1 cellular context compared by ENCODE assay signal in the genomic region with DNA sequence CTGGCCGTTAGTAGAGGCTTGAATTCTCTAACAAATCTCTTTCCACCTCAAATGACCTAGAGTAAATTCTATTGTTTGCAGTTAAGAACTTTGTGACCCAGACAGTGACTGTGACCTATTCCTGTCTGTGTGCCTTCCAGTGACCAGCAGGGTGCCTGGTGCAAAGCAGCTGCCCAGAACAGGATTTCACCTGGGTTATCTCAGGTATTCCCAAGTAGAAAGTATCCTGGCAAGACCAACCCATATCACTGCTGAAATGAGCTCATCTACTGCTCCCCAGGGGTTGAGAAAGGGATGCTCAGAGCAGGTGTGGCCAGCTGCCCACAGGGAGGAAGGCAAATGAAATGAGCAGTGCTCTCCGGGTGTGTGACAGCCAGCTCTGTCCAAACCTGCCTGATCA.
TF ChIP-seq lines count a peak whose summit lies in the region.

No MANE protein-coding gene starts in this region.

TF ChIP-seq in H1, 55 proteins besides CTCF, POLR2A, EP300 and RAD21:
- TF ChIP-seq POU5F1 (IDR thresholded peaks at IDR 0.05; ENCODE audit: low read depth, low read length) (no peak), FOSL1 (IDR thresholded peaks at IDR 0.05; ENCODE audit: insufficient read depth, low read depth, low read length) (no peak), TBP (IDR thresholded peaks at IDR 0.05; ENCODE audit: low read depth, low read length) (no peak), GTF2F1 (IDR thresholded peaks at IDR 0.05; ENCODE audit: borderline replicate concordance, low read depth, low read length) (no peak), CREB1 (IDR thresholded peaks at IDR 0.05) (no peak), JUND (IDR thresholded peaks at IDR 0.05; ENCODE audit: low read length) (no peak), SAP30 (IDR thresholded peaks at IDR 0.05; ENCODE audit: insufficient read depth, insufficient replicate concordance, low read length) (no peak), SP2 (IDR thresholded peaks at IDR 0.05; ENCODE audit: low read length) (no peak), TCF12 (IDR thresholded peaks at IDR 0.05; ENCODE audit: low read depth, low read length) (no peak), RXRA (IDR thresholded peaks at IDR 0.05; ENCODE audit: insufficient read depth, low read depth, low read length) (no peak), CHD2 (IDR thresholded peaks at IDR 0.05; ENCODE audit: low read length) (no peak), EZH2 (IDR thresholded peaks at IDR 0.05; ENCODE audit: low read depth, low read length, severe bottlenecking) (no peak), SP4 (IDR thresholded peaks at IDR 0.05; ENCODE audit: low read length) (no peak), YY1 (IDR thresholded peaks at IDR 0.05; ENCODE audit: low read depth, low read length) (no peak)
- TF ChIP-seq, protein P1, sequence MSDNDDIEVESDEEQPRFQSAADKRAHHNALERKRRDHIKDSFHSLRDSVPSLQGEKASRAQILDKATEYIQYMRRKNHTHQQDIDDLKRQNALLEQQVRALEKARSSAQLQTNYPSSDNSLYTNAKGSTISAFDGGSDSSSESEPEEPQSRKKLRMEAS (IDR thresholded peaks at IDR 0.05): no peak
TF ChIP-seq in H1: peak in this region for 0.
